In the genomic region with DNA sequence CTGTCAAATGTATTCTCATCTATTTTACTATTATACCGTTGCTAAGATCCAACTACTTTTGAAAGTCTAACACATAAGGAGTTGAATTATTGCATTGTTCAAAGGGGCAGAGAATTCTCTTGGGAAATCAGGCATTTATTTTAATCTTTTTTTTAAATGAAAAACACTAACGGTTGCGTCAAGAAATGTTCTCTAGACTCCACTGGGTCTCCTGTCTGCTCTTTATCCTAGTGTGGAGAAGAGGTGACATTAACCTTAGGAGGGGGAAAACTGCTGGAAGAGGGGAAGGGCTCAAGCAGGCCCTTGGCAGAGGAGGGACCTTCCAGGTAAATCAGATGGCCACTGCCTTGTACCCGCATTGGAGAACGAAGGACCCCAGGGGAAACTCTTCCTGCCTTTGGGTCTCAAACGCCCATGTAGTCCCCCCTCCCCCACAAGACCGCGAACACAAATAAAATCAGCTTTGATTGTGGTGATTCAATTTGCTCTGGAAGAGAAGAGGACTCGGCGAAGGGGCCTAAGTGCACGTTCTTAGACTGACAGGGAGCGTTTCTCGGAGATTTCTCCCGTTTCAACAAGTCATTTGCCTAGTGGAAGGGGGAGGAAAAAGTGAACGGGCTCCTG, we compare ENCODE assay signal across 11 cellular contexts. TPM values are rescaled to one million over a fixed set of nuclear protein-coding genes. Genes with fewer than 3 reads are reported as not detected.
DNase-seq lines count a peak whose midpoint lies in the region; ATAC-seq and TF ChIP-seq lines count a peak whose summit lies in the region.
"Had no signal": no experiment of that assay in that cellular context is flagged by ENCODE, and none has a peak within 500 bp of the region (broad histone marks: within the 10 kb centered on the region; RNA-seq: fewer than 3 reads in every experiment).

No MANE protein-coding gene starts in this region.

- no peaks in the 10 kb centered on the region for H4K20me1 ChIP-seq in Karpas-422 (ENCODE audit: insufficient read depth, low read depth, low read length)

- no peak overlapping the region for H2AFZ ChIP-seq in Karpas-422 (ENCODE audit: low read length)

- no peak for TF ChIP-seq CTCF in mesothelial cell of epicardium (IDR thresholded peaks at IDR 0.05; ENCODE audit: unreplicated experiment)
- TF ChIP-seq CTCF in thoracic aorta (IDR thresholded peaks at IDR 0.05): no peak

- H3K27ac Mint-ChIP-seq in mesothelial cell of epicardium: peak overlapping the region; percentile 89

- H3K36me3 Mint-ChIP-seq in mesothelial cell of epicardium: no peaks in the 10 kb centered on the region

- H3K36me3 ChIP-seq in adipocyte (ENCODE audit: control insufficient read depth, insufficient read depth, low read length, severe bottlenecking): no peaks in the 10 kb centered on the region
- no peaks in the 10 kb centered on the region for H3K36me3 ChIP-seq in thoracic aorta
- no peaks in the 10 kb centered on the region for H3K36me3 ChIP-seq in Karpas-422 (ENCODE audit: insufficient read depth, low read length)
- H3K36me3 ChIP-seq: SJSA1 had no signal

- no peaks in the 10 kb centered on the region for H3K9me3 Mint-ChIP-seq in mesothelial cell of epicardium

- H3K27ac ChIP-seq in thoracic aorta (peak overlapping the region; percentile 87), Karpas-422 (ENCODE audit: low read length) (no peak overlapping the region)
- H3K27ac ChIP-seq: SJSA1 had no signal

- H3K4me3 Mint-ChIP-seq in mesothelial cell of epicardium: peak overlapping the region; percentile 69

- no peaks in the 10 kb centered on the region for H3K9me2 ChIP-seq in Karpas-422 (replicated peaks; ENCODE audit: insufficient read depth, low read length)

- H3K27me3 Mint-ChIP-seq in mesothelial cell of epicardium (ENCODE audit: low read depth): no peaks in the 10 kb centered on the region

- no peaks in the 10 kb centered on the region for H3K79me2 ChIP-seq in Karpas-422 (ENCODE audit: low read length)

- no peak overlapping the region for H3K4me2 ChIP-seq in Karpas-422 (ENCODE audit: low read depth, low read length, poor library complexity, severe bottlenecking)

- peak; percentile 4 for ATAC-seq in thoracic aorta (ENCODE audit: insufficient number of reproducible peaks, low FRiP score, low read depth)
- no peak for ATAC-seq in GM18867 (IDR thresholded peaks at IDR 0.05; ENCODE audit: unreplicated experiment)
- ATAC-seq in HG03354 (IDR thresholded peaks at IDR 0.05; ENCODE audit: poor library complexity, severe bottlenecking, unreplicated experiment): no peak

- H3K9me3 ChIP-seq in adipocyte (ENCODE audit: control insufficient read depth, low read length) (no peaks in the 10 kb centered on the region), thoracic aorta (no peaks in the 10 kb centered on the region), Karpas-422 (ENCODE audit: low read length) (no peaks in the 10 kb centered on the region)
- H3K9me3 ChIP-seq: SJSA1 had no signal

- H3K9ac ChIP-seq in adipocyte (ENCODE audit: low read length): peak overlapping the region; percentile 63
- no peak overlapping the region for H3K9ac ChIP-seq in Karpas-422 (ENCODE audit: low read length)

- H3K4me1 ChIP-seq in adipocyte (ENCODE audit: control insufficient read depth, insufficient read depth, low read length): peaks cover 32% of the 10 kb centered on the region
- H3K4me1 ChIP-seq in thoracic aorta (ENCODE audit: control insufficient read depth in 1 of 2, low read depth in 2 of 2): peaks cover 4 to 39% of the 10 kb centered on the region in 2 donors
- H3K4me1 ChIP-seq in Karpas-422 (ENCODE audit: low read length): no peaks in the 10 kb centered on the region

- peak overlapping the region; percentile 55 for H3K4me3 ChIP-seq in adipocyte (ENCODE audit: low read length)
- peak overlapping the region; percentile 72 for H3K4me3 ChIP-seq in thoracic aorta
- no peak overlapping the region for H3K4me3 ChIP-seq in Karpas-422 (ENCODE audit: low read length)
- H3K4me3 ChIP-seq: SJSA1 had no signal

- DNase-seq in adipocyte (ENCODE audit: low read depth) (peak; percentile 25), fibroblast of gingiva (ENCODE audit: low read depth) (peak; percentile 73), mesothelial cell of epicardium (ENCODE audit: low spot score in 2 of 2, unreplicated experiment in 2 of 2) (no peak), thoracic aorta (ENCODE audit: low spot score) (no peak), NCI-H2171 treated with DMSO at 0.1 percent for 48 hours (lab: John Stamatoyannopoulos, UW) (no peak), Karpas-422 (no peak)
- DNase-seq: activated CD4-positive, alpha-beta T cell treated with anti-CD3 and anti-CD28 coated beads, Interleukin-2, amount 50 U/mL, for 48 hours; NCI-H2081 had no signal

- H3K27me3 ChIP-seq in adipocyte (replicated peaks; ENCODE audit: control insufficient read depth, insufficient read depth, low read length) (no peaks in the 10 kb centered on the region), thoracic aorta (replicated peaks; ENCODE audit: insufficient read depth) (no peaks in the 10 kb centered on the region), Karpas-422 (ENCODE audit: low read length) (no peaks in the 10 kb centered on the region)

- H3K4me1 Mint-ChIP-seq in mesothelial cell of epicardium: peaks cover 52% of the 10 kb centered on the region

RNA-seq across cellular contexts. Expression of gene APCDD1, which starts 1.1 kb away (rescaled TPM):
- total RNA-seq in mesothelial cell of epicardium (104 to 111 TPM (median 107 TPM) in 3 replicates), thoracic aorta (10 to 100 TPM; 38.2 to 75.8 TPM)
- total RNA-seq in Karpas-422 (2014; rRNA removed; shearing (Covaris generic); ENCODE audit: low replicate concordance): not detected in 2 replicates
- total RNA-seq: SJSA1 had no signal

Comparison
In these comparisons a context has a peak if more than half of its experiments do, and no peak if none do; other contexts are left out.
1. DNase-seq: peak in adipocyte (single experiment) and fibroblast of gingiva (single experiment); none in mesothelial cell of epicardium (0 of 2), thoracic aorta (single experiment), NCI-H2171 treated with DMSO at 0.1 percent for 48 hours (single experiment) and Karpas-422 (single experiment).
2. RNA of gene APCDD1, which starts 1.1 kb away (total RNA-seq): 104 to 111 TPM in mesothelial cell of epicardium and 38.2 to 75.8 TPM in thoracic aorta; not detected in Karpas-422; every median in the first group is over 10 times any median in the second.